Comparison of ENCODE assay signal across 29 cellular contexts in the genomic region with DNA sequence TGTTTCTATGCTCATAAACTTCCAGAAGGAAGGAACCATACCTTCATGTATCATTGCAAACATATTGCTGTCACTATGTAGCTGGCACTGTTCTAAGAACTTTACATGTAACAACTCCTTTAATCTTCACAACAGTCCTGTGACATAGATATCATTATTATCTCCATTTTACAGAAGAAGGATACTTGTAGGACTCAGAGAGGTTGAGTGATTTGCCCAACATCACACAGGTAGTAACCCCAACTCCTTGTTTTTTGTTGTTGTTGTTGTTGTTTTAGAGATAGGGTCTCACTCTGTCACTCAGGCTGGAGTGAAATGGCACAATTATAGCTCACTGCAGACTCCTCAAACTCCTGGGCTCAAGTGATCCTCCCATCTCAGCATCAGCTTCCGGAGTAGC. TPM values are rescaled to one million over a fixed set of nuclear protein-coding genes. Genes with fewer than 3 reads are reported as not detected.
"Had no signal": no experiment of that assay in that cellular context is flagged by ENCODE, and none has a peak within 500 bp of the region (broad histone marks: within the 10 kb centered on the region; RNA-seq: fewer than 3 reads in every experiment).

No MANE protein-coding gene starts in this region.

- H3K27ac Mint-ChIP-seq: naive thymus-derived CD8-positive, alpha-beta T cell; nephron; stimulated activated effector memory CD8-positive, alpha-beta T cell treated with anti-CD3 and anti-CD28 coated beads, Interleukin-12 subunit alpha, Interleukin-12 subunit beta, amount 100 ng/mL, for 72 hours; stimulated activated naive CD8-positive, alpha-beta T cell treated with anti-CD3 and anti-CD28 coated beads, Interleukin-15, Interleukin-2, amounts not matched to agents 100 ng/mL and 50 ng/mL, for 24 hours had no signal

- DNase-seq: hippocampal formation; kidney glomerular epithelial cell; left cardiac atrium; left ventricle myocardium superior; lower lobe of right lung; mammary epithelial cell; mesenchymal stem cell; naive thymus-derived CD8-positive, alpha-beta T cell; pancreas; posterior cingulate gyrus; retina; right cardiac atrium; small intestine; spleen; stimulated activated CD4-positive, alpha-beta T cell treated with anti-CD3 and anti-CD28 coated beads, Interleukin-4, amount 100 ng/mL, for 24 hours; stimulated activated naive CD4-positive, alpha-beta T cell; upper lobe of left lung had no signal

- H3K9me3 Mint-ChIP-seq: naive thymus-derived CD8-positive, alpha-beta T cell; nephron; neural crest cell; stimulated activated effector memory CD8-positive, alpha-beta T cell treated with anti-CD3 and anti-CD28 coated beads, Interleukin-12 subunit alpha, Interleukin-12 subunit beta, amount 100 ng/mL, for 72 hours; stimulated activated naive CD8-positive, alpha-beta T cell treated with anti-CD3 and anti-CD28 coated beads, Interleukin-15, Interleukin-2, amounts not matched to agents 100 ng/mL and 50 ng/mL, for 24 hours had no signal

- H3K27ac ChIP-seq: lower lobe of right lung, pancreas, prostate gland, sigmoid colon, suprapubic skin, thoracic aorta, tibial nerve, vagina had no signal

- H3K27me3 ChIP-seq: pancreas, sigmoid colon, tibial nerve, upper lobe of left lung, vagina had no signal

- H3K9me3 ChIP-seq: lower lobe of right lung, pancreas, prostate gland, sigmoid colon, spleen, suprapubic skin, thoracic aorta, tibial nerve, upper lobe of left lung, vagina had no signal

- H3K36me3 Mint-ChIP-seq: naive thymus-derived CD8-positive, alpha-beta T cell; stimulated activated effector memory CD8-positive, alpha-beta T cell treated with anti-CD3 and anti-CD28 coated beads, Interleukin-12 subunit alpha, Interleukin-12 subunit beta, amount 100 ng/mL, for 72 hours had no signal

- H3K4me3 Mint-ChIP-seq: naive thymus-derived CD8-positive, alpha-beta T cell; nephron; stimulated activated effector memory CD8-positive, alpha-beta T cell treated with anti-CD3 and anti-CD28 coated beads, Interleukin-12 subunit alpha, Interleukin-12 subunit beta, amount 100 ng/mL, for 72 hours; stimulated activated naive CD8-positive, alpha-beta T cell treated with anti-CD3 and anti-CD28 coated beads, Interleukin-15, Interleukin-2, amounts not matched to agents 100 ng/mL and 50 ng/mL, for 24 hours had no signal

- H3K36me3 ChIP-seq: lower lobe of right lung, pancreas, prostate gland, sigmoid colon, spleen, suprapubic skin, thoracic aorta, tibial nerve, upper lobe of left lung, vagina had no signal

- H3K4me1 ChIP-seq: prostate gland had no signal

- H3K4me1 Mint-ChIP-seq: stimulated activated effector memory CD8-positive, alpha-beta T cell treated with anti-CD3 and anti-CD28 coated beads, Interleukin-12 subunit alpha, Interleukin-12 subunit beta, amount 100 ng/mL, for 72 hours had no signal

- H3K4me3 ChIP-seq: lower lobe of right lung, pancreas, prostate gland, sigmoid colon, suprapubic skin, thoracic aorta, tibial nerve, upper lobe of left lung, vagina had no signal

- FAIRE-seq: keratinocyte, pancreas, small intestine had no signal

- ATAC-seq: left cardiac atrium; left lobe of liver; left ventricle myocardium superior; naive thymus-derived CD8-positive, alpha-beta T cell; pancreas; right cardiac atrium; stimulated activated effector memory CD8-positive, alpha-beta T cell treated with anti-CD3 and anti-CD28 coated beads, Interleukin-12 subunit alpha, Interleukin-12 subunit beta, amount 100 ng/mL, for 72 hours had no signal

RNA-seq across cellular contexts. Expression of gene MYCL, which starts 10.8 kb away (rescaled TPM):
- total RNA-seq: naive thymus-derived CD8-positive, alpha-beta T cell had no signal
- polyA plus RNA-seq: naive thymus-derived CD8-positive, alpha-beta T cell had no signal
